Comparison of ENCODE assay signal across 11 cellular contexts in the genomic region with DNA sequence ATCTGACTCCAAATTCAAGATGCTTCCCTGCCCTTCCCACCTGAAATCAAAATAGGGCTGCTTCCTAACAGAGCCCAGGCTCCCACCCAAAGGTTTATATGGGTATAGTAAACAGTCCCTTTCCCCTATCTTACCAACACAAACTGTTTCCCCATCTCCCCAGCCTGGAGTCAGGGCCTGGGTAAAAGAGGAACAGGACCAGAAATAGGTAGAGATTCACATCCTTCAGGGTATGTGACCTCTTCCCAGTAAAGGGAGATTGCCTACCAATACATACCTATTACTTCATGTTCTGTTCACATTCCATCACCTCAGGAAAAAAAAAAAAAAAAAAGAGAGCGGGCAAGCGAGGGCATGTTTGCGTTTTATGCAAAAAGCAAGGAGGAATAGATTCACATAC. TPM values are rescaled to one million over a fixed set of nuclear protein-coding genes. Genes with fewer than 3 reads are reported as not detected.
A peak's percentile ranks its signal among the peaks of the same experiment; 100 is the strongest.
DNase-seq lines count a peak whose midpoint lies in the region; ATAC-seq and TF ChIP-seq lines count a peak whose summit lies in the region.
"Had no signal": no experiment of that assay in that cellular context is flagged by ENCODE, and none has a peak within 500 bp of the region (broad histone marks: within the 10 kb centered on the region; RNA-seq: fewer than 3 reads in every experiment).

No MANE protein-coding gene starts in this region.

- no peak for ATAC-seq in activated T-cell treated with anti-CD3 and anti-CD28 coated beads, Interleukin-2, amount 50 U/mL, for 4 hours
- ATAC-seq in HG03521 (IDR thresholded peaks at IDR 0.05; ENCODE audit: unreplicated experiment) = no peak

- no peaks in the 10 kb centered on the region for H3K36me3 Mint-ChIP-seq in activated T-cell treated with anti-CD3 and anti-CD28 coated beads, Interleukin-2, amount 50 U/mL, for 4 hours (ENCODE audit: insufficient read depth)
- H3K36me3 Mint-ChIP-seq in dendritic cell treated with granulocyte-macrophage colony-stimulating factor and Interleukin-4, amounts not matched to agents 40 ng/mL and 50 ng/mL, for 4 days (ENCODE audit: low read depth) = peaks cover 10% of the 10 kb centered on the region
- no peaks in the 10 kb centered on the region for H3K36me3 Mint-ChIP-seq in progenitor cell of endocrine pancreas (ENCODE audit: insufficient read depth)

- no peaks in the 10 kb centered on the region for H3K9me3 Mint-ChIP-seq in activated T-cell treated with anti-CD3 and anti-CD28 coated beads, Interleukin-2, amount 50 U/mL, for 4 hours
- H3K9me3 Mint-ChIP-seq in dendritic cell treated with granulocyte-macrophage colony-stimulating factor and Interleukin-4, amounts not matched to agents 40 ng/mL and 50 ng/mL, for 4 days = no peaks in the 10 kb centered on the region
- H3K9me3 Mint-ChIP-seq in progenitor cell of endocrine pancreas (ENCODE audit: low read depth) = no peaks in the 10 kb centered on the region
- H3K9me3 Mint-ChIP-seq: nephron progenitor cell had no signal

- H3K27ac Mint-ChIP-seq in dendritic cell treated with granulocyte-macrophage colony-stimulating factor and Interleukin-4, amounts not matched to agents 40 ng/mL and 50 ng/mL, for 4 days = no peak overlapping the region
- H3K27ac Mint-ChIP-seq in progenitor cell of endocrine pancreas = peak overlapping the region; percentile 91

- TF ChIP-seq CTCF in progenitor cell of endocrine pancreas (IDR thresholded peaks at IDR 0.05; ENCODE audit: unreplicated experiment) (no peak), GM20000 (IDR thresholded peaks at IDR 0.05; ENCODE audit: extremely low read depth, missing control alignments) (no peak)

- no peak for DNase-seq in activated T-cell treated with anti-CD3 and anti-CD28 coated beads, Interleukin-2, amount 50 U/mL, for 4 hours
- no peak for DNase-seq in activated T-cell treated with anti-CD3 and anti-CD28 coated beads, Interleukin-2, amount 50 U/mL, for 48 hours
- DNase-seq in NCI-H526 treated with DMSO at 0.1 percent for 48 hours (lab: John Stamatoyannopoulos, UW) (peak; percentile 19), progenitor cell of endocrine pancreas (ENCODE audit: low spot score, unreplicated experiment) (no peak), GM20000 (ENCODE audit: low spot score) (no peak), medulla oblongata (ENCODE audit: extremely low spot score) (no peak)
- DNase-seq: foreskin melanocyte had no signal

- H3K4me3 Mint-ChIP-seq in activated T-cell treated with anti-CD3 and anti-CD28 coated beads, Interleukin-2, amount 50 U/mL, for 4 hours = peak overlapping the region; percentile 68
- H3K4me3 Mint-ChIP-seq in dendritic cell treated with granulocyte-macrophage colony-stimulating factor and Interleukin-4, amounts not matched to agents 40 ng/mL and 50 ng/mL, for 4 days = peak overlapping the region; percentile 45
- peak overlapping the region; percentile 62 for H3K4me3 Mint-ChIP-seq in progenitor cell of endocrine pancreas (ENCODE audit: low read depth)
- H3K4me3 Mint-ChIP-seq: nephron progenitor cell had no signal

- intact Hi-C loops in dendritic cell treated with granulocyte-macrophage colony-stimulating factor and Interleukin-4, amounts not matched to agents 40 ng/mL and 50 ng/mL, for 4 days (cut with micrococcal nuclease) = no loop called here

- peaks cover 3% of the 10 kb centered on the region for H3K27me3 Mint-ChIP-seq in activated T-cell treated with anti-CD3 and anti-CD28 coated beads, Interleukin-2, amount 50 U/mL, for 4 hours (ENCODE audit: low read depth)
- H3K27me3 Mint-ChIP-seq in dendritic cell treated with granulocyte-macrophage colony-stimulating factor and Interleukin-4, amounts not matched to agents 40 ng/mL and 50 ng/mL, for 4 days = no peaks in the 10 kb centered on the region
- H3K27me3 Mint-ChIP-seq in progenitor cell of endocrine pancreas = no peaks in the 10 kb centered on the region

- H3K4me1 Mint-ChIP-seq in activated T-cell treated with anti-CD3 and anti-CD28 coated beads, Interleukin-2, amount 50 U/mL, for 4 hours (ENCODE audit: low read depth) = peaks cover 13% of the 10 kb centered on the region
- peaks cover 8% of the 10 kb centered on the region for H3K4me1 Mint-ChIP-seq in dendritic cell treated with granulocyte-macrophage colony-stimulating factor and Interleukin-4, amounts not matched to agents 40 ng/mL and 50 ng/mL, for 4 days (ENCODE audit: low read depth)
- H3K4me1 Mint-ChIP-seq in progenitor cell of endocrine pancreas (ENCODE audit: low read depth) = peaks cover 5% of the 10 kb centered on the region

RNA-seq across cellular contexts. Expression of gene SHF, which starts 9.7 kb away (rescaled TPM):
- total RNA-seq in activated T-cell treated with anti-CD3 and anti-CD28 coated beads, Interleukin-2, amount 50 U/mL, for 4 hours = 10 to 100 TPM; 17.5 to 30.5 (median 19.2) TPM
- total RNA-seq in progenitor cell of endocrine pancreas = 61.1 and 61.7 TPM in 2 replicates

RNA-seq across cellular contexts. Expression of gene SLC28A2, which starts 54.5 kb away (rescaled TPM):
- under 1 TPM in 1 of 3 donors, not detected in 2; 0.14 TPM for total RNA-seq in activated T-cell treated with anti-CD3 and anti-CD28 coated beads, Interleukin-2, amount 50 U/mL, for 4 hours
- total RNA-seq in progenitor cell of endocrine pancreas = 1.2 and 1.7 TPM in 2 replicates
- total RNA-seq: T-helper 1 cell treated with Interleukin-12 subunit alpha and Interleukin-12 subunit beta and Interleukin-4 antibody, amounts not matched to agents 30 ng/mL and 1 ng/mL, for 36 hours had no signal
